ENCODE assay signal across 16 cellular contexts in genomic region chr7:159068893-159069448, GRCh38.
DNase-seq lines count a peak whose midpoint lies in the region; ATAC-seq and TF ChIP-seq lines count a peak whose summit lies in the region.
"Had no signal": no experiment of that assay in that cellular context is flagged by ENCODE, and none has a peak within 500 bp of the region (broad histone marks: within the 10 kb centered on the region; RNA-seq: fewer than 3 reads in every experiment).

No MANE protein-coding gene starts in this region.

- H3K27me3 ChIP-seq in H7 (ENCODE audit: control insufficient read depth, insufficient read depth, low read length), result no peaks in the 10 kb centered on the region
- no peaks in the 10 kb centered on the region for H3K27me3 ChIP-seq in naive thymus-derived CD4-positive, alpha-beta T cell (ENCODE audit: control insufficient read depth in 2 of 2, insufficient read depth in 2 of 2, low read length in 2 of 2)
- no peaks in the 10 kb centered on the region for H3K27me3 ChIP-seq in suprapubic skin

- no peaks in the 10 kb centered on the region for H3K9me3 ChIP-seq in naive thymus-derived CD4-positive, alpha-beta T cell (ENCODE audit: control insufficient read depth in 2 of 3, low read length in 3 of 3)
- no peaks in the 10 kb centered on the region for H3K9me3 ChIP-seq in suprapubic skin

- peak overlapping the region in 6 of 10 donors; percentile 14 to 68 (median 58) for H3K4me3 Mint-ChIP-seq in naive thymus-derived CD4-positive, alpha-beta T cell

- H3K36me3 Mint-ChIP-seq in naive thymus-derived CD4-positive, alpha-beta T cell, result no peaks in the 10 kb centered on the region

- WGBS in suprapubic skin, result 88% methylated on average over 14 of the region's 14 CpGs

- TF ChIP-seq EP300 in suprapubic skin (IDR thresholded peaks at IDR 0.05), result no peak

- no peaks in the 10 kb centered on the region for H3K36me3 ChIP-seq in H7 (replicated peaks; ENCODE audit: control insufficient read depth, insufficient read depth, low read length)
- H3K36me3 ChIP-seq in naive thymus-derived CD4-positive, alpha-beta T cell (ENCODE audit: control insufficient read depth in 2 of 3, insufficient read depth in 3 of 3, low read length in 3 of 3), result no peaks in the 10 kb centered on the region
- H3K36me3 ChIP-seq in suprapubic skin, result no peaks in the 10 kb centered on the region

- H3K4me3 ChIP-seq in H7 (ENCODE audit: insufficient read depth, low read depth, low read length) (no peak overlapping the region), suprapubic skin (no peak overlapping the region)
- no peak overlapping the region for H3K4me3 ChIP-seq in naive thymus-derived CD4-positive, alpha-beta T cell (ENCODE audit: low read length)

- peaks cover 0 to 4% (median 0%) of the 10 kb centered on the region in 5 donors for H3K27me3 Mint-ChIP-seq in naive thymus-derived CD4-positive, alpha-beta T cell

- no peak for TF ChIP-seq POLR2A in suprapubic skin (IDR thresholded peaks at IDR 0.05)

- H3K9me3 Mint-ChIP-seq in naive thymus-derived CD4-positive, alpha-beta T cell, result no peaks in the 10 kb centered on the region

- CTCF ChIA-PET in naive thymus-derived CD4-positive, alpha-beta T cell (lab: Charles Lee), result no interaction called here

- TF ChIP-seq CTCF in suprapubic skin (IDR thresholded peaks at IDR 0.05), result no peak

- DNase-seq in H7 (peak; percentile 37), ecto neural progenitor cell (ENCODE audit: low spot score) (peak; percentile 31), suprapubic skin (ENCODE audit: low spot score in 2 of 2) (peak in 1 of 2 donors; percentile 66), NCI-H2029 treated with DMSO at 0.1 percent for 48 hours (lab: John Stamatoyannopoulos, UW) (no peak)
- DNase-seq in naive thymus-derived CD4-positive, alpha-beta T cell, result no peak
- no peak for DNase-seq in activated CD4-positive, alpha-beta T cell treated with anti-CD3 and anti-CD28 coated beads for 4 hours
- DNase-seq: activated CD4-positive, alpha-beta T cell treated with anti-CD3 and anti-CD28 coated beads for 1 hour; DMS153; kidney glomerular epithelial cell; MM.1S; NCI-H2029; SW 1271; trophoblast cell had no signal

- peak overlapping the region in 6 of 9 donors; percentile 14 to 78 (median 50) for H3K27ac Mint-ChIP-seq in naive thymus-derived CD4-positive, alpha-beta T cell
- H3K27ac Mint-ChIP-seq: progenitor cell of endocrine pancreas had no signal

- no peak for ATAC-seq in naive thymus-derived CD4-positive, alpha-beta T cell
- no peak for ATAC-seq in GM19467 (IDR thresholded peaks at IDR 0.05; ENCODE audit: unreplicated experiment)

- peaks cover 0 to 4% of the 10 kb centered on the region in 2 donors for H3K4me1 ChIP-seq in naive thymus-derived CD4-positive, alpha-beta T cell (ENCODE audit: control insufficient read depth in 2 of 2, insufficient read depth in 2 of 2, low read length in 2 of 2)
- no peaks in the 10 kb centered on the region for H3K4me1 ChIP-seq in suprapubic skin

- H3K4me1 Mint-ChIP-seq in naive thymus-derived CD4-positive, alpha-beta T cell, result peaks cover 20 to 41% (median 28%) of the 10 kb centered on the region in 7 donors

- no peak overlapping the region for H3K27ac ChIP-seq in naive thymus-derived CD4-positive, alpha-beta T cell (ENCODE audit: low read depth, low read length)
- peak overlapping the region; percentile 20 for H3K27ac ChIP-seq in suprapubic skin
- H3K27ac ChIP-seq: epithelial cell of prostate had no signal

- POLR2A ChIA-PET in naive thymus-derived CD4-positive, alpha-beta T cell (lab: Charles Lee), result no interaction called here

- intact Hi-C loops in naive thymus-derived CD4-positive, alpha-beta T cell (cut with micrococcal nuclease), result no loop called here

Comparison
In these comparisons a context has a peak if more than half of its experiments do, and no peak if none do; other contexts are left out.
1. DNase-seq: peak in H7 (single experiment) and ecto neural progenitor cell (single experiment); none in naive thymus-derived CD4-positive, alpha-beta T cell (0 of 9), NCI-H2029 treated with DMSO at 0.1 percent for 48 hours (single experiment) and activated CD4-positive, alpha-beta T cell treated with anti-CD3 and anti-CD28 coated beads for 4 hours (0 of 2).